In the genomic region with DNA sequence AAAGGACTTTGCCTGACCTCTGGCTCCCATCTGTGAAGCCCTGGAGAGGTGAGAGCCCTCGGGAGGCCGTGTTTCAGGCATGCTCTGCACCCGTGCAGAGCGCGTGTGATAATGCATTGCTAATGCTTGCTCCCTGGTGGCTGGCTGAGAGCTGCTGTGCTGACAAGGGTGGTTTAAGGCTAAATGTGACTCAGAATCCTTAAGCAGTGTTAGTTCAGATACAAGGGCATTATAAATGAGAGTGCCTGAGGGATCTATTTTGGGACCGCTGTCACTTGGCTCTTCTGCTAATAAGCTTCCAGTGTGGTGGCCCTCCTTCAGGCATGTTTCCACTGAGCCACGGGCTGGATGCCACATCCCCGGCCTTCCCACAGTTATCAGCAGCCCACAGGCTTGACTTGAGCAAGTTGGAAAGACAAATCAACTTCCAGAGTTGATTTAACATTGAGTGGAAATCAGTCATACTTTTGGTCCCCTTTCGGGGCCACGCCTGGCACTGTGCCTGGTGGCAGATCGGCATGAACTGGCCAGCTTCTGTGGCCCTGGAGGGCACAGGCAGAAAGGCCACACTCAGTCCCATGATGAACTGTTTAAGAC, we compare ENCODE assay signal across 13 cellular contexts. TPM values are rescaled to one million over a fixed set of nuclear protein-coding genes. Genes with fewer than 3 reads are reported as not detected.
DNase-seq lines count a peak whose midpoint lies in the region; ATAC-seq, FAIRE-seq and TF ChIP-seq lines count a peak whose summit lies in the region.
"Had no signal": no experiment of that assay in that cellular context is flagged by ENCODE, and none has a peak within 500 bp of the region (broad histone marks: within the 10 kb centered on the region; RNA-seq: fewer than 3 reads in every experiment).

No MANE protein-coding gene starts in this region.

- no peak for TF ChIP-seq CTCF in fibroblast of mammary gland (conservative IDR thresholded peaks at IDR 0.05; ENCODE audit: control insufficient read depth, insufficient read depth, low read depth, low read length)
- no peak for TF ChIP-seq CTCF in upper lobe of right lung (IDR thresholded peaks at IDR 0.05)

- H3K4me1 ChIP-seq in neuron (ENCODE audit: insufficient read depth, low read length) = peaks cover 16% of the 10 kb centered on the region
- no peaks in the 10 kb centered on the region for H3K4me1 ChIP-seq in upper lobe of right lung

- H3K4me3 ChIP-seq in fibroblast of mammary gland (ENCODE audit: control insufficient read depth, low read depth, low read length) (no peak overlapping the region), neuron (ENCODE audit: low read length) (no peak overlapping the region), upper lobe of right lung (no peak overlapping the region)

- peak; percentile 28 for FAIRE-seq in GM12891 (lab: Jason Lieb, UNC)

- DNase-seq in GM12891 (ENCODE audit: insufficient read length, low spot score) (no peak), NCI-H69 (lab: John Stamatoyannopoulos, UW) (peak; percentile 28), fibroblast of mammary gland (ENCODE audit: low read depth) (peak; percentile 68), COLO829 (ENCODE audit: low spot score) (no peak), upper lobe of right lung (no peak)
- DNase-seq: activated B cell treated with CpG ODN at 0.5 μM for 24 hours; CD4-positive, alpha-beta memory T cell; cortex of kidney; NCI-H187 had no signal

- TF ChIP-seq POLR2A in GM12891 (IDR thresholded peaks at IDR 0.05; ENCODE audit: low read depth, low read length) = no peak

- intact Hi-C loops in upper lobe of right lung (cut with DNase I) = no loop called here

- H3K9me3 ChIP-seq in neuron (ENCODE audit: low read length) (no peaks in the 10 kb centered on the region), upper lobe of right lung (no peaks in the 10 kb centered on the region)

- ATAC-seq in HG02981 (IDR thresholded peaks at IDR 0.05; ENCODE audit: unreplicated experiment) (no peak), GM21526 (IDR thresholded peaks at IDR 0.05; ENCODE audit: low FRiP score, unreplicated experiment) (no peak), upper lobe of right lung (no peak)

- H3K27me3 ChIP-seq in neuron (ENCODE audit: insufficient read depth, low read length) (no peaks in the 10 kb centered on the region), upper lobe of right lung (peaks cover 3% of the 10 kb centered on the region)

- H2AFZ ChIP-seq in neuron (ENCODE audit: low read depth, low read length) = peak overlapping the region; percentile 2

- no peak overlapping the region for H3K27ac ChIP-seq in upper lobe of right lung
- H3K27ac ChIP-seq: RWPE1 had no signal

- H3K36me3 ChIP-seq in neuron (ENCODE audit: insufficient read depth, low read length) (no peaks in the 10 kb centered on the region), upper lobe of right lung (peaks cover 4% of the 10 kb centered on the region)

TF ChIP-seq in GM12891, 5 proteins besides CTCF, POLR2A, EP300 and RAD21:
- no peak for TF ChIP-seq TAF1 (IDR thresholded peaks at IDR 0.05; ENCODE audit: low read depth, low read length)
- TF ChIP-seq POLR2AphosphoS5 (IDR thresholded peaks at IDR 0.05; ENCODE audit: low read depth, low read length) = no peak
- no peak for TF ChIP-seq PAX5 (IDR thresholded peaks at IDR 0.05; ENCODE audit: insufficient read depth, low read length, severe bottlenecking)
- no peak for TF ChIP-seq SPI1 (IDR thresholded peaks at IDR 0.05; ENCODE audit: low read depth, low read length)
- TF ChIP-seq POU2F2 (IDR thresholded peaks at IDR 0.05; ENCODE audit: low read depth, low read length) = no peak

RNA-seq across cellular contexts. Expression of a gene that starts 17.0 kb away (rescaled TPM):
- polyA plus RNA-seq in GM12891 (2012; ENCODE audit: low read depth, missing spikeins) = 52.0 TPM
- 195 TPM for total RNA-seq in upper lobe of right lung

Comparison
In these comparisons a context has a peak if more than half of its experiments do, and no peak if none do; other contexts are left out.
1. DNase-seq: peak in NCI-H69 (single experiment) and fibroblast of mammary gland (single experiment); none in GM12891 (single experiment), COLO829 (single experiment) and upper lobe of right lung (single experiment).